9 cellular contexts compared by ENCODE assay signal in genomic region chr12:6950944-6951540, GRCh38. TPM values are rescaled to one million over a fixed set of nuclear protein-coding genes. Genes with fewer than 3 reads are reported as not detected.
DNase-seq lines count a peak whose midpoint lies in the region; ATAC-seq, FAIRE-seq and TF ChIP-seq lines count a peak whose summit lies in the region.
"Had no signal": no experiment of that assay in that cellular context is flagged by ENCODE, and none has a peak within 500 bp of the region (broad histone marks: within the 10 kb centered on the region; RNA-seq: fewer than 3 reads in every experiment).

TSS of gene PTPN6 (plus strand) at chr12:6951356. CDS start at chr12:6951513, 157 bp downstream.

- peaks cover 8% of the 10 kb centered on the region; the same call in 1 of the 2 replicates for H3F3A ChIP-seq in PC-9 (ENCODE audit: insufficient read depth, low read depth)

- H3K4me2 ChIP-seq in PC-9 = no peak within 1 kb of the TSS
- peak within 1 kb of the TSS; percentile 99 for H3K4me2 ChIP-seq in GM12878 (ENCODE audit: control insufficient read depth, insufficient read depth)
- H3K4me2 ChIP-seq in mesenchymal stem cell (ENCODE audit: low read length, poor library complexity, severe bottlenecking) = no peak within 1 kb of the TSS

- no peak within 1 kb of the TSS for H2BK5ac ChIP-seq in mesenchymal stem cell (ENCODE audit: low read depth, low read length, poor library complexity, severe bottlenecking)

- H3K4me1 ChIP-seq in PC-9 (replicated peaks; ENCODE audit: insufficient read depth) (peaks cover 7% of the 10 kb centered on the region), GM12878 (ENCODE audit: control insufficient read depth, insufficient read depth, low read length) (peaks cover 67% of the 10 kb centered on the region), mesenchymal stem cell (ENCODE audit: control insufficient read depth, insufficient read depth, low read depth, low read length) (peaks cover 20% of the 10 kb centered on the region), tibial nerve (peaks cover 0 to 41% (median 18%) of the 10 kb centered on the region in 4 donors)

- peak within 1 kb of the TSS; percentile 7 for H4K91ac ChIP-seq in mesenchymal stem cell (ENCODE audit: low read length)

- no peak within 1 kb of the TSS for H2AFZ ChIP-seq in PC-9
- peak within 1 kb of the TSS; percentile 24 for H2AFZ ChIP-seq in GM12878 (ENCODE audit: control insufficient read depth, low read depth, low read length)
- no peak within 1 kb of the TSS for H2AFZ ChIP-seq in mesenchymal stem cell (ENCODE audit: low read depth, low read length)

- POLR2A ChIA-PET in PC-9 (lab: Charles Lee; ENCODE audit: unreplicated experiment) = no interaction called here
- POLR2A ChIA-PET in GM12878 (lab: Charles Lee) = interaction anchor here (0.6 to 17.8 kb wide), 4 partner anchors 9 to 324 kb away, joined by 5 to 524 read pairs (median 6); partner anchors contain the start of gene LRRC23

- peaks cover 17% of the 10 kb centered on the region; the same call in 1 of the 2 replicates for H3K79me2 ChIP-seq in PC-9 (ENCODE audit: low read depth)
- peaks cover 80% of the 10 kb centered on the region for H3K79me2 ChIP-seq in GM12878 (ENCODE audit: control insufficient read depth, insufficient read depth, low read length)

- H3K9me2 ChIP-seq in PC-9 (ENCODE audit: insufficient read depth) = no peaks in the 10 kb centered on the region

- no peak within 1 kb of the TSS for H2BK12ac ChIP-seq in mesenchymal stem cell (ENCODE audit: low read length in 2 of 2)

- intact Hi-C loops in PC-9 (cut with micrococcal nuclease; ENCODE audit: unreplicated experiment) (no loop called here), GM12878 (cut with micrococcal nuclease; ENCODE audit: unreplicated experiment) (no loop called here)

- H3K9ac ChIP-seq in GM12878 (ENCODE audit: control insufficient read depth, insufficient read depth, low read length) (peak within 1 kb of the TSS; percentile 99), mesenchymal stem cell (ENCODE audit: low read length) (no peak within 1 kb of the TSS)

- no peak within 1 kb of the TSS for H3K23ac ChIP-seq in mesenchymal stem cell (ENCODE audit: low read length in 2 of 2)

- peak within 1 kb of the TSS; percentile 38 for H2BK15ac ChIP-seq in mesenchymal stem cell (ENCODE audit: low read depth, poor library complexity, severe bottlenecking)

- H2BK120ac ChIP-seq in mesenchymal stem cell (ENCODE audit: low read depth, low read length) = no peak within 1 kb of the TSS

- no peak within 1 kb of the TSS for H2AK5ac ChIP-seq in mesenchymal stem cell (ENCODE audit: low read length, severe bottlenecking)

- H3K14ac ChIP-seq in mesenchymal stem cell (ENCODE audit: low read length in 2 of 2) = peak within 1 kb of the TSS in 1 of 2 experiments; percentile 26

- H3K27ac ChIP-seq in PC-9 = no peak within 1 kb of the TSS
- peak within 1 kb of the TSS; percentile 99 for H3K27ac ChIP-seq in GM12878 (ENCODE audit: control insufficient read depth, insufficient read depth)
- no peak within 1 kb of the TSS for H3K27ac ChIP-seq in mesenchymal stem cell (ENCODE audit: low read length, poor library complexity, severe bottlenecking)
- peak within 1 kb of the TSS in 3 of 4 donors; percentile 42 to 80 (median 53) for H3K27ac ChIP-seq in tibial nerve

- no peak for TF ChIP-seq EP300 in GM12878 (IDR thresholded peaks at IDR 0.05; ENCODE audit: borderline replicate concordance in 1 of 2, control insufficient read depth in 1 of 2, low read depth in 2 of 2, low read length in 2 of 2)
- no peak for TF ChIP-seq EP300 in tibial nerve (IDR thresholded peaks at IDR 0.05)

- no peak within 1 kb of the TSS for H4K8ac ChIP-seq in mesenchymal stem cell (ENCODE audit: low read length)

- RAD21 ChIA-PET in GM12878 (lab: Charles Lee; ENCODE audit: unreplicated experiment) = interaction anchor here (1.2 to 3.4 kb wide), 4 partner anchors 9 to 83 kb away, joined by 3 to 16 read pairs (median 8); no protein-coding TSS in a partner anchor

- H3K27me3 ChIP-seq in PC-9 (ENCODE audit: insufficient read depth, low read depth) (no peaks in the 10 kb centered on the region), GM12878 (replicated peaks in 1 of 2; ENCODE audit: control insufficient read depth in 2 of 2, insufficient read depth in 2 of 2, low read length in 1 of 2) (no peaks in the 10 kb centered on the region), mesenchymal stem cell (ENCODE audit: control insufficient read depth in 1 of 2, insufficient read depth in 1 of 2, low read length in 2 of 2) (peaks cover 0 to 15% of the 10 kb centered on the region in 2 experiments), tibial nerve (no peaks in the 10 kb centered on the region)

- H3K4me3 ChIP-seq in PC-9 (no peak within 1 kb of the TSS), GM12878 (peak within 1 kb of the TSS; percentile 95), mesenchymal stem cell (ENCODE audit: insufficient read depth in 1 of 2, low read depth in 1 of 2, low read length in 2 of 2) (no peak within 1 kb of the TSS), tibial nerve (peak within 1 kb of the TSS in 3 of 4 donors; percentile 22 to 49 (median 46))

- no peak for TF ChIP-seq POLR2A in GM12878 (IDR thresholded peaks at IDR 0.05; ENCODE audit: low read depth, low read length)
- no peak for TF ChIP-seq POLR2A in tibial nerve (IDR thresholded peaks at IDR 0.05)

- no peaks in the 10 kb centered on the region for H4K20me1 ChIP-seq in PC-9 (ENCODE audit: insufficient read depth)
- H4K20me1 ChIP-seq in GM12878 (ENCODE audit: control insufficient read depth, insufficient read depth) = no peaks in the 10 kb centered on the region

- H3K9me3 ChIP-seq in PC-9 (ENCODE audit: insufficient read depth, low read depth) (no peaks in the 10 kb centered on the region), GM12878 (replicated peaks; ENCODE audit: control insufficient read depth, insufficient read depth, low read length) (no peaks in the 10 kb centered on the region), mesenchymal stem cell (ENCODE audit: control insufficient read depth, low read length) (no peaks in the 10 kb centered on the region), tibial nerve (no peaks in the 10 kb centered on the region)

- H3K18ac ChIP-seq in mesenchymal stem cell (ENCODE audit: low read depth in 1 of 2, low read length in 2 of 2) = no peak within 1 kb of the TSS

- WGBS in GM12878 (ENCODE audit: insufficient coverage, insufficient replicate concordance, low lambda C conversion rate, missing lambda C conversion rate) = 2% methylated on average over 25 of the region's 25 CpGs
- WGBS in mesenchymal stem cell = 87% methylated on average over 25 of the region's 25 CpGs
- 74 to 78% methylated on average over 24 to 25 of the region's 25 CpGs for WGBS in tibial nerve, 2 donors

- BruUV-seq in PC-9 (replicated peaks; lab: Mats Ljungman, UMichigan) (no TSS peak), GM12878 (replicated peaks; lab: Mats Ljungman, UMichigan) (no TSS peak)

- ATAC-seq in GM18861 (IDR thresholded peaks at IDR 0.05; ENCODE audit: unreplicated experiment) (peak; percentile 26), GM12878 (peak; percentile 54)

- TF ChIP-seq CTCF in PC-9 (conservative IDR thresholded peaks at IDR 0.05) (no peak), GM12878 (IDR thresholded peaks at IDR 0.05 in 2 of 3, conservative IDR thresholded peaks at IDR 0.05 in 1 of 3; ENCODE audit: control insufficient read depth in 2 of 3, extremely low read depth in 1 of 3, insufficient read depth in 1 of 3, low read depth in 3 of 3, low read length in 3 of 3) (no peak), tibial nerve (IDR thresholded peaks at IDR 0.05) (no peak)

- H3K36me3 ChIP-seq in PC-9 (ENCODE audit: low read depth) (no peaks in the 10 kb centered on the region), GM12878 (ENCODE audit: control insufficient read depth in 2 of 2, insufficient read depth in 2 of 2, low read length in 1 of 2) (peaks cover 4 to 17% of the 10 kb centered on the region in 2 experiments; a peak in 3 of 4 replicates), mesenchymal stem cell (ENCODE audit: control insufficient read depth in 1 of 2, insufficient read depth in 2 of 2, low read depth in 1 of 2, low read length in 2 of 2) (peaks cover 1 to 18% of the 10 kb centered on the region in 2 experiments), tibial nerve (peaks cover 0 to 13% (median 0%) of the 10 kb centered on the region in 3 donors)

- DNase-seq in PC-9 (no peak), GM12878 (ENCODE audit: low read depth, low spot score) (no peak), mesenchymal stem cell (no peak), tibial nerve (ENCODE audit: low spot score in 2 of 2) (no peak), H4 (ENCODE audit: low spot score) (no peak), cortex of kidney (lab: John Stamatoyannopoulos, UW) (no peak), RKO (ENCODE audit: low spot score) (no peak)

- FAIRE-seq in GM12878 (lab: Jason Lieb, UNC) = peak; percentile 62

- in situ Hi-C loops in GM12878 (cut with MboI) = loop anchor here (25.0 kb wide), 1 partner anchor 1686 kb away; no protein-coding TSS in a partner anchor

- SMC1A ChIA-PET in GM12878 (lab: Charles Lee; ENCODE audit: uncharacterized antibody, unreplicated experiment) = interaction anchor here (11.6 kb wide), 1 partner anchor 9 kb away, joined by 395 read pairs; no protein-coding TSS in a partner anchor

- peaks cover 5% of the 10 kb centered on the region for H3K79me1 ChIP-seq in mesenchymal stem cell (replicated peaks; ENCODE audit: low read length, poor library complexity, severe bottlenecking)

- CTCF ChIA-PET in PC-9 (lab: Charles Lee) (no interaction called here), GM12878 (lab: Yijun Ruan, JAX) (interaction anchor here (0.8 to 11.6 kb wide), 4 partner anchors 9 to 100 kb away, joined by 3 to 645 read pairs (median 6); partner anchors contain the start of gene CDCA3)

- no peak for TF ChIP-seq RAD21 in GM12878 (IDR thresholded peaks at IDR 0.05; ENCODE audit: insufficient read depth, low read depth, low read length)

- H3K4ac ChIP-seq in mesenchymal stem cell (ENCODE audit: low read depth in 1 of 2, low read length in 2 of 2) = no peak within 1 kb of the TSS

RNA-seq across cellular contexts. Expression of gene PTPN6, which starts in this region (rescaled TPM):
- 84.1 and 92.7 TPM in 2 replicates for total RNA-seq in PC-9 (2021)
- total RNA-seq in GM12878 (2013; cell fraction: nucleolus; rRNA removed) = 158 and 159 TPM in 2 replicates
- total RNA-seq in GM12878 (2014; rRNA removed) = 346 and 376 TPM in 2 replicates
- 214 and 235 TPM in 2 replicates for total RNA-seq in GM12878 (2014; rRNA removed; fragmentation: Illumina TruSeq; extraction: Trizol)
- total RNA-seq in GM12878 (2021) = 443 and 457 TPM in 2 replicates
- 315 TPM for polyA plus RNA-seq in GM12878 (2011; ENCODE audit: low read depth)
- polyA plus RNA-seq in GM12878 (2011; rRNA removed) = 208 and 364 TPM in 2 replicates
- polyA plus RNA-seq in GM12878 (2011; cell fraction: cytosol; rRNA removed) = 393 and 481 TPM in 2 replicates
- 567 and 675 TPM in 2 replicates for polyA plus RNA-seq in GM12878 (2011; cell fraction: nucleus; rRNA removed)
- polyA plus RNA-seq in GM12878 (2012) = 374 and 383 TPM in 2 replicates
- 265 and 453 TPM in 2 replicates for polyA plus RNA-seq in GM12878 (2014; fragmentation: Illumina TruSeq; extraction: Trizol)
- polyA plus RNA-seq in GM12878 (2014; fragmentation: Nextera tagmentation; extraction: Ambion mirVana) = 100 to 1,000 TPM; 229 to 413 TPM
- 397 and 409 TPM in 2 replicates for polyA plus RNA-seq in GM12878 (2014; rRNA removed)
- 100 to 1,000 TPM; 325 to 364 TPM for polyA plus RNA-seq in GM12878 (2016; fragmentation: Nextera tagmentation; extraction: Ambion mirVana)
- 268 and 357 TPM in 2 replicates for polyA minus RNA-seq in GM12878 (2011; rRNA and poly(A)+ RNA removed)
- polyA minus RNA-seq in GM12878 (2011; cell fraction: cytosol; rRNA and poly(A)+ RNA removed) = 137 and 144 TPM in 2 replicates
- 127 and 185 TPM in 2 replicates for polyA minus RNA-seq in GM12878 (2011; cell fraction: nucleus; rRNA and poly(A)+ RNA removed)
- polyA plus RNA-seq in mesenchymal stem cell (2013, experiment 1 of 2) = 0.73 TPM
- polyA plus RNA-seq in mesenchymal stem cell (2013, experiment 2 of 2) = 1.2 TPM
- 10 to 100 TPM; 11.9 to 31.5 (median 20.8) TPM for total RNA-seq in tibial nerve
- total RNA-seq in H4 (2014; rRNA removed; shearing (Covaris generic)) = not detected in 2 replicates
- total RNA-seq: fibroblast of lung had no signal

Comparison
In these comparisons a context has a peak if more than half of its experiments do, and no peak if none do; other contexts are left out.
1. RNA of gene PTPN6 (total RNA-seq): 158 to 457 TPM in GM12878, 84.1 to 92.7 TPM in PC-9 and 11.9 to 31.5 TPM in tibial nerve; not detected in H4; every median in the first group is over 10 times any median in the second.
2. H3K27ac ChIP-seq: peak in GM12878 (single experiment) and tibial nerve (3 of 4); none in PC-9 (single experiment) and mesenchymal stem cell (single experiment).
3. H3K4me3 ChIP-seq: peak in GM12878 (single experiment) and tibial nerve (3 of 4); none in PC-9 (single experiment) and mesenchymal stem cell (0 of 2).